Comparison of ENCODE assay signal across 21 cellular contexts in the genomic region with DNA sequence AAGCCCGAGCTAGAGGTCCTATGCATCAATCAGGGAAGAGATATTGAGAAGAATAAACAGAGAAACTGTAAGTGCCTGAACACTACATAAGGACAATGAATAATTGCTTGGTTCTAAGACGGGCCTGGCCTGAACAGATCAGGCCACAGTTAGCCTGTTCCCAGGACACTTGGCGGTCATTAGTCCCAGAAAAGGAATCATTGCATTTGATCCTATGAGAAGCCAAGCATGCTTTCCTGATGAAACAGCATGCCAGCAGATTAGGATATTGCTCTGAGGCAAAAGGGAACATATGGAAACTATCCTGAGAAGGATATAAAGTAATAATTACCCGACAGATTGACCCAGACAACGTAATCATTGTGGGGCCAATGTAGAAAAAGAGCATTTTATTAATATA. TPM values are rescaled to one million over a fixed set of nuclear protein-coding genes. Genes with fewer than 3 reads are reported as not detected.
DNase-seq lines count a peak whose midpoint lies in the region; ATAC-seq and TF ChIP-seq lines count a peak whose summit lies in the region.
"Had no signal": no experiment of that assay in that cellular context is flagged by ENCODE, and none has a peak within 500 bp of the region (broad histone marks: within the 10 kb centered on the region; RNA-seq: fewer than 3 reads in every experiment).

No MANE protein-coding gene starts in this region.

- no peak for ATAC-seq in stimulated activated naive CD8-positive, alpha-beta T cell treated with anti-CD3 and anti-CD28 coated beads, Interleukin-15, Interleukin-2, amounts not matched to agents 100 U/mL and 50 U/mL, for 24 hours
- ATAC-seq in GM21381 (IDR thresholded peaks at IDR 0.05; ENCODE audit: unreplicated experiment), result no peak
- ATAC-seq: GM12878, left lung had no signal

- POLR2A ChIA-PET in AG04450 (lab: Yijun Ruan, JAX), result no interaction called here

- no peak for DNase-seq in AG04450 (ENCODE audit: low read depth, low spot score)
- peak; percentile 88 for DNase-seq in HCEC 1CT
- peak; percentile 6 for DNase-seq in astrocyte of the hippocampus (ENCODE audit: low read depth, low spot score)
- DNase-seq in left kidney (ENCODE audit: low read depth, low spot score), result peak; percentile 9
- DNase-seq in hepatic stellate cell (ENCODE audit: low spot score), result no peak
- DNase-seq in stimulated activated naive CD8-positive, alpha-beta T cell treated with anti-CD3 and anti-CD28 coated beads, Interleukin-15, Interleukin-2, amounts not matched to agents 100 U/mL and 50 U/mL, for 24 hours, result no peak
- DNase-seq in NCI-H146 treated with DMSO at 0.1 percent for 48 hours (lab: John Stamatoyannopoulos, UW; ENCODE audit: unreplicated experiment), result no peak
- DNase-seq: 8988T; activated CD4-positive, alpha-beta T cell treated with anti-CD3 and anti-CD28 coated beads, Interleukin-2, amount 50 U/mL, for 48 hours; activated gamma-delta T cell; amygdala; GDM1; head of caudate nucleus; left lung; MM.1S; NCI-H1694; stimulated activated CD4-positive, alpha-beta T cell treated with anti-CD3 and anti-CD28 coated beads, Interleukin-12 subunit alpha, Interleukin-12 subunit beta, amount 100 ng/mL, for 4 hours had no signal

- CTCF ChIA-PET in AG04450 (lab: Charles Lee), result interaction anchor here (0.6 kb wide), 1 partner anchor 573 kb away, joined by 5 read pairs; no protein-coding TSS in a partner anchor

- H3K27ac ChIP-seq in AG04450 (ENCODE audit: low read depth, low read length), result peak overlapping the region; percentile 25
- H3K27ac ChIP-seq: left lung had no signal

- no peak overlapping the region for H3K4me3 ChIP-seq in AG04450 (ENCODE audit: low read depth, low read length)
- H3K4me3 ChIP-seq: GM12878, left lung had no signal

- H3K27me3 ChIP-seq in AG04450 (ENCODE audit: control insufficient read depth, insufficient read depth, low read length), result no peaks in the 10 kb centered on the region
- H3K27me3 ChIP-seq: left lung had no signal

- no peak for TF ChIP-seq CTCF in AG04450 (IDR thresholded peaks at IDR 0.05; ENCODE audit: low read depth, low read length)

- H3K9me3 ChIP-seq in AG04450 (ENCODE audit: control insufficient read depth, insufficient read depth, low read length), result no peaks in the 10 kb centered on the region
- H3K9me3 ChIP-seq: left lung had no signal

RNA-seq across cellular contexts. Expression of gene STRIT1, which starts 51.9 kb away (rescaled TPM):
- polyA plus RNA-seq in AG04450 (2011; rRNA removed), result not detected in 2 replicates
- polyA minus RNA-seq in AG04450 (2011; rRNA and poly(A)+ RNA removed), result not detected in 2 replicates
- polyA plus RNA-seq: CD14-positive monocyte, GM12878, urinary bladder had no signal

Comparison
In these comparisons a context has a peak if more than half of its experiments do, and no peak if none do; other contexts are left out.
1. DNase-seq: peak in HCEC 1CT (single experiment), astrocyte of the hippocampus (single experiment) and left kidney (single experiment); none in AG04450 (single experiment), hepatic stellate cell (single experiment), stimulated activated naive CD8-positive, alpha-beta T cell treated with anti-CD3 and anti-CD28 coated beads, Interleukin-15, Interleukin-2, amounts not matched to agents 100 U/mL and 50 U/mL, for 24 hours (single experiment) and NCI-H146 treated with DMSO at 0.1 percent for 48 hours (single experiment).